18 cellular contexts compared by ENCODE assay signal in the genomic region with DNA sequence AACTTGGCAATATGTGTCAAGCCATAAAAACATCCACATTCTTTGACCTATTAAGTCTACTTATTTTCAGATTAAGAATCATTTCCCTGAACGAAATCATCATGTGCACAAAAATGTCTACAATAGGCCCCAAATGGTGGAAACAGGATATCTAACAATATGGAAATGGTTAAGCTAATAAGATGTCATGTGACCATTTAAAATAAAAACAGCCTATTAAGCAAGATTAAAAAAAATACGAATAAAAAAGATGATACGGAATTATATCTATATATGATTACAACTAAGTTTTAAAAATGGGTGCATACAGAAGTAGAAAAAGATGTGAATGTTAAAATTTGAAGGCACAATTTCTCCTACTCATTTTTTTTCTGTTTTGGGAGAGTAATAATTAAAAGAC.
DNase-seq lines count a peak whose midpoint lies in the region; ATAC-seq, FAIRE-seq and TF ChIP-seq lines count a peak whose summit lies in the region.
"Had no signal": no experiment of that assay in that cellular context is flagged by ENCODE, and none has a peak within 500 bp of the region (broad histone marks: within the 10 kb centered on the region; RNA-seq: fewer than 3 reads in every experiment).

No MANE protein-coding gene starts in this region.

- peak overlapping the region; percentile 53 for H3K4me2 ChIP-seq in astrocyte (ENCODE audit: low read length)
- no peak overlapping the region for H3K4me2 ChIP-seq in mesenchymal stem cell (ENCODE audit: low read length, poor library complexity, severe bottlenecking)
- H3K4me2 ChIP-seq: PC-9 had no signal

- H2BK15ac ChIP-seq in mesenchymal stem cell (ENCODE audit: low read depth, poor library complexity, severe bottlenecking) = no peak overlapping the region

- no peak overlapping the region for H2BK120ac ChIP-seq in mesenchymal stem cell (ENCODE audit: low read depth, low read length)

- H3K9me3 Mint-ChIP-seq in activated CD8-positive, alpha-beta memory T cell treated with anti-CD3 and anti-CD28 coated beads, Interleukin-2, amount 10 ng/mL, durations not matched to agents 7 days and 5 days (ENCODE audit: low read depth) = peaks cover 2% of the 10 kb centered on the region
- no peaks in the 10 kb centered on the region for H3K9me3 Mint-ChIP-seq in astrocyte (ENCODE audit: unreplicated experiment)

- H4K8ac ChIP-seq in mesenchymal stem cell (ENCODE audit: low read length) = no peak overlapping the region

- H3K36me3 ChIP-seq in astrocyte (ENCODE audit: insufficient read depth, low read length) = no peaks in the 10 kb centered on the region
- peaks cover 22 to 49% of the 10 kb centered on the region in 2 experiments for H3K36me3 ChIP-seq in mesenchymal stem cell (ENCODE audit: control insufficient read depth in 1 of 2, insufficient read depth in 2 of 2, low read depth in 1 of 2, low read length in 2 of 2)
- H3K36me3 ChIP-seq in subcutaneous abdominal adipose tissue (ENCODE audit: control insufficient read depth in 5 of 5, insufficient read depth in 5 of 5, low read length in 5 of 5) = peaks cover 0 to 24% (median 13%) of the 10 kb centered on the region in 5 donors
- H3K36me3 ChIP-seq in HAP-1 (replicated peaks) = 0 out of 2 replicates have a peak, but pooled peaks cover under 1% of the 10 kb centered on the region

- ATAC-seq in activated CD8-positive, alpha-beta memory T cell treated with anti-CD3 and anti-CD28 coated beads, Interleukin-2, amount 10 ng/mL, durations not matched to agents 7 days and 5 days = no peak

- H3K4me3 ChIP-seq in astrocyte (ENCODE audit: insufficient read depth, low read depth, low read length) (no peak overlapping the region), mesenchymal stem cell (ENCODE audit: insufficient read depth in 1 of 2, low read depth in 1 of 2, low read length in 2 of 2) (peak overlapping the region in 1 of 2 experiments; percentile 58), subcutaneous abdominal adipose tissue (ENCODE audit: low read depth in 1 of 5, low read length in 5 of 5) (no peak overlapping the region), HAP-1 (no peak overlapping the region)
- H3K4me3 ChIP-seq: MG63, PC-9 had no signal

- H3K9ac ChIP-seq in astrocyte (ENCODE audit: low read length) = peak overlapping the region; percentile 27
- H3K9ac ChIP-seq in mesenchymal stem cell (ENCODE audit: low read length) = peak overlapping the region; percentile 80
- no peak overlapping the region for H3K9ac ChIP-seq in subcutaneous abdominal adipose tissue (ENCODE audit: low read length in 5 of 5)

- no CpG with 5 or more reads among the region's 3 CpGs for WGBS in mesenchymal stem cell

- no peak overlapping the region for H4K91ac ChIP-seq in mesenchymal stem cell (ENCODE audit: low read length)

- H3K4ac ChIP-seq in mesenchymal stem cell (ENCODE audit: low read depth in 1 of 2, low read length in 2 of 2) = no peak overlapping the region

- CTCF ChIA-PET in activated CD8-positive, alpha-beta memory T cell treated with anti-CD3 and anti-CD28 coated beads, Interleukin-2, amount 10 ng/mL, durations not matched to agents 7 days and 5 days (lab: Charles Lee) = interaction anchor here (1.1 to 1.4 kb wide), 2 partner anchors 13 to 276 kb away, joined by 4 read pairs; no protein-coding TSS in a partner anchor

- peaks cover 15% of the 10 kb centered on the region for H3K79me2 ChIP-seq in astrocyte (ENCODE audit: insufficient read depth, low read length)

- H3K4me1 Mint-ChIP-seq in activated CD8-positive, alpha-beta memory T cell treated with anti-CD3 and anti-CD28 coated beads, Interleukin-2, amount 10 ng/mL, durations not matched to agents 7 days and 5 days = peaks cover 57% of the 10 kb centered on the region
- peaks cover 64% of the 10 kb centered on the region for H3K4me1 Mint-ChIP-seq in astrocyte (ENCODE audit: low read depth, unreplicated experiment)

- peak overlapping the region; percentile 60 for H3K27ac ChIP-seq in astrocyte (ENCODE audit: low read depth, low read length)
- no peak overlapping the region for H3K27ac ChIP-seq in mesenchymal stem cell (ENCODE audit: low read length, poor library complexity, severe bottlenecking)
- peak overlapping the region; percentile 92 for H3K27ac ChIP-seq in subcutaneous abdominal adipose tissue (ENCODE audit: low read depth, low read length)
- H3K27ac ChIP-seq: PC-9 had no signal

- no peaks in the 10 kb centered on the region for H3K27me3 ChIP-seq in astrocyte (ENCODE audit: insufficient read depth, low read length)
- no peaks in the 10 kb centered on the region for H3K27me3 ChIP-seq in mesenchymal stem cell (ENCODE audit: control insufficient read depth in 1 of 2, insufficient read depth in 1 of 2, low read length in 2 of 2)
- H3K27me3 ChIP-seq in subcutaneous abdominal adipose tissue (ENCODE audit: control insufficient read depth in 5 of 5, insufficient read depth in 4 of 5, low read length in 5 of 5) = no peaks in the 10 kb centered on the region
- no peaks in the 10 kb centered on the region for H3K27me3 ChIP-seq in HAP-1 (ENCODE audit: low read depth)
- H3K27me3 ChIP-seq: MG63 had no signal

- H3K9me3 ChIP-seq in astrocyte (ENCODE audit: insufficient read depth, low read depth, low read length) (no peaks in the 10 kb centered on the region), mesenchymal stem cell (ENCODE audit: control insufficient read depth, low read length) (no peaks in the 10 kb centered on the region), subcutaneous abdominal adipose tissue (ENCODE audit: control insufficient read depth in 5 of 5, low read length in 5 of 5) (peaks cover 0 to 2% (median 0%) of the 10 kb centered on the region in 5 donors), HAP-1 (no peaks in the 10 kb centered on the region)
- H3K9me3 ChIP-seq: MG63 had no signal

- DNase-seq in activated CD8-positive, alpha-beta memory T cell treated with anti-CD3 and anti-CD28 coated beads, Interleukin-2, amount 10 ng/mL, durations not matched to agents 7 days and 5 days = no peak
- no peak for DNase-seq in activated CD8-positive, alpha-beta memory T cell treated with anti-CD3 and anti-CD28 coated beads, Interleukin-2, amount 50 U/mL, for 48 hours
- DNase-seq in astrocyte (ENCODE audit: low read depth) = no peak
- no peak for DNase-seq in mesenchymal stem cell
- DNase-seq in SW480 (ENCODE audit: low spot score) = no peak
- DNase-seq in HAP-1 (ENCODE audit: low spot score in 2 of 2) = no peak
- no peak for DNase-seq in stimulated activated CD4-positive, alpha-beta T cell treated with anti-CD3 and anti-CD28 coated beads, Interleukin-4, amount 100 ng/mL, for 24 hours
- DNase-seq: C1 segment of cervical spinal cord, DND-41, Karpas-422, MG63, NCI-H1092 treated with DMSO at 0.1 percent for 48 hours, NCI-H2081 treated with DMSO at 0.1 percent for 48 hours, NCI-H510A treated with DMSO at 0.1 percent for 48 hours, NCI-H82, PC-9 had no signal

- no peak overlapping the region for H2BK5ac ChIP-seq in mesenchymal stem cell (ENCODE audit: low read depth, low read length, poor library complexity, severe bottlenecking)

- no peak overlapping the region for H2BK12ac ChIP-seq in mesenchymal stem cell (ENCODE audit: low read length in 2 of 2)

- H3K4me3 Mint-ChIP-seq in activated CD8-positive, alpha-beta memory T cell treated with anti-CD3 and anti-CD28 coated beads, Interleukin-2, amount 10 ng/mL, durations not matched to agents 7 days and 5 days = no peak overlapping the region
- peak overlapping the region; percentile 58 for H3K4me3 Mint-ChIP-seq in astrocyte (ENCODE audit: unreplicated experiment)

- peaks cover 29% of the 10 kb centered on the region for H3K79me1 ChIP-seq in mesenchymal stem cell (replicated peaks; ENCODE audit: low read length, poor library complexity, severe bottlenecking)

- FAIRE-seq in astrocyte (lab: Jason Lieb, UNC) = no peak
- FAIRE-seq: G401.6 had no signal

- H3K4me1 ChIP-seq in astrocyte (ENCODE audit: insufficient read depth, low read length) (peaks cover 29% of the 10 kb centered on the region), mesenchymal stem cell (ENCODE audit: control insufficient read depth, insufficient read depth, low read depth, low read length) (peaks cover 21% of the 10 kb centered on the region), subcutaneous abdominal adipose tissue (ENCODE audit: control insufficient read depth in 5 of 5, insufficient read depth in 5 of 5, low read length in 5 of 5) (peaks cover 0 to 61% (median 30%) of the 10 kb centered on the region in 5 donors), HAP-1 (no peaks in the 10 kb centered on the region)

- H2AFZ ChIP-seq in astrocyte (ENCODE audit: low read depth, low read length) (no peak overlapping the region), mesenchymal stem cell (ENCODE audit: low read depth, low read length) (no peak overlapping the region)
- H2AFZ ChIP-seq: PC-9 had no signal

- peaks cover 12% of the 10 kb centered on the region for H4K20me1 ChIP-seq in astrocyte (ENCODE audit: insufficient read depth, low read length)

- no peak overlapping the region for H2AK5ac ChIP-seq in mesenchymal stem cell (ENCODE audit: low read length, severe bottlenecking)

- H3K23ac ChIP-seq in mesenchymal stem cell (ENCODE audit: low read length in 2 of 2) = no peak overlapping the region

- no peaks in the 10 kb centered on the region for H3K27me3 Mint-ChIP-seq in activated CD8-positive, alpha-beta memory T cell treated with anti-CD3 and anti-CD28 coated beads, Interleukin-2, amount 10 ng/mL, durations not matched to agents 7 days and 5 days
- H3K27me3 Mint-ChIP-seq in astrocyte (ENCODE audit: low read depth, unreplicated experiment) = no peaks in the 10 kb centered on the region

- H3K18ac ChIP-seq in mesenchymal stem cell (ENCODE audit: low read depth in 1 of 2, low read length in 2 of 2) = no peak overlapping the region

- peaks cover 36% of the 10 kb centered on the region for H3K36me3 Mint-ChIP-seq in activated CD8-positive, alpha-beta memory T cell treated with anti-CD3 and anti-CD28 coated beads, Interleukin-2, amount 10 ng/mL, durations not matched to agents 7 days and 5 days
- H3K36me3 Mint-ChIP-seq in astrocyte (ENCODE audit: low read depth, unreplicated experiment) = peaks cover 16% of the 10 kb centered on the region

- H3K14ac ChIP-seq in mesenchymal stem cell (ENCODE audit: low read length in 2 of 2) = no peak overlapping the region

- TF ChIP-seq CTCF in astrocyte (IDR thresholded peaks at IDR 0.05; ENCODE audit: insufficient read depth, low read depth, low read length) = no peak

- H3K27ac Mint-ChIP-seq in activated CD8-positive, alpha-beta memory T cell treated with anti-CD3 and anti-CD28 coated beads, Interleukin-2, amount 10 ng/mL, durations not matched to agents 7 days and 5 days = peak overlapping the region; percentile 22
- H3K27ac Mint-ChIP-seq in astrocyte (ENCODE audit: unreplicated experiment) = peak overlapping the region; percentile 85

- in situ Hi-C loops in HAP-1 (cut with MboI; ENCODE audit: low sequenced_read_pairs) = no loop called here

Comparison
In these comparisons a context has a peak if more than half of its experiments do, and no peak if none do; other contexts are left out.
1. H3K9ac ChIP-seq: peak in astrocyte (single experiment) and mesenchymal stem cell (single experiment); none in subcutaneous abdominal adipose tissue (0 of 5).